8 cellular contexts compared by ENCODE assay signal in genomic region chr20:62795023-62795761, GRCh38. TPM values are rescaled to one million over a fixed set of nuclear protein-coding genes. Genes with fewer than 3 reads are reported as not detected.
DNase-seq lines count a peak whose midpoint lies in the region; ATAC-seq and TF ChIP-seq lines count a peak whose summit lies in the region.

No MANE protein-coding gene starts in this region.

- peaks cover 18% of the 10 kb centered on the region for H3F3A ChIP-seq in MM.1S (ENCODE audit: insufficient read depth, low read length)

- H3K4me3 ChIP-seq in MM.1S (ENCODE audit: low read length), result peak overlapping the region; percentile 91
- peak overlapping the region; percentile 34; the same call in 1 of the 2 replicates for H3K4me3 ChIP-seq in iPS DF 6.9 (ENCODE audit: low read length)
- peak overlapping the region; percentile 50 to 76 (median 58) for H3K4me3 ChIP-seq in skin epidermis

- no peaks in the 10 kb centered on the region for H4K20me1 ChIP-seq in MM.1S (ENCODE audit: insufficient read depth, low read length)

- H3K9ac ChIP-seq in MM.1S (ENCODE audit: low read length), result peak overlapping the region; percentile 90

- peaks cover 10% of the 10 kb centered on the region for H3K79me2 ChIP-seq in MM.1S (ENCODE audit: low read length)

- H3K9me3 ChIP-seq in MM.1S (replicated peaks; ENCODE audit: insufficient read depth, low read length), result no peaks in the 10 kb centered on the region
- H3K9me3 ChIP-seq in T-helper 17 cell (ENCODE audit: control insufficient read depth, low read length, poor library complexity, severe bottlenecking), result no peaks in the 10 kb centered on the region
- H3K9me3 ChIP-seq in iPS DF 6.9 (ENCODE audit: control insufficient read depth, insufficient read depth, low read length), result no peaks in the 10 kb centered on the region

- peak; percentile 3 for ATAC-seq in T-helper 17 cell
- ATAC-seq in GM18868 (IDR thresholded peaks at IDR 0.05; ENCODE audit: unreplicated experiment), result no peak
- no peak for ATAC-seq in GM18517 (IDR thresholded peaks at IDR 0.05; ENCODE audit: unreplicated experiment)

- peak overlapping the region; percentile 96 for H3K27ac Mint-ChIP-seq in T-helper 17 cell

- peaks cover 11% of the 10 kb centered on the region for H3K4me1 ChIP-seq in MM.1S (ENCODE audit: low read length)
- peaks cover 4% of the 10 kb centered on the region for H3K4me1 ChIP-seq in iPS DF 6.9 (ENCODE audit: control insufficient read depth, insufficient read depth, low read length)

- H3K36me3 Mint-ChIP-seq in T-helper 17 cell (ENCODE audit: low read depth), result peaks cover 4% of the 10 kb centered on the region

- peak; percentile 62 for DNase-seq in EH (ENCODE audit: low read depth)
- DNase-seq in MM.1S, result peak; percentile 62
- DNase-seq in T-helper 17 cell, result peak; percentile 42 to 61 (median 54)
- DNase-seq in iPS DF 6.9 (ENCODE audit: low read depth, low spot score), result no peak

- peak overlapping the region; percentile 95 for H2AFZ ChIP-seq in MM.1S (ENCODE audit: low read length)

- H3K27me3 Mint-ChIP-seq in T-helper 17 cell, result no peaks in the 10 kb centered on the region

- H3K27ac ChIP-seq in MM.1S (ENCODE audit: low read length) (peak overlapping the region; percentile 82), angular gyrus (ENCODE audit: low read depth, low read length) (peak overlapping the region; percentile 78), iPS DF 6.9 (ENCODE audit: low read length) (no peak overlapping the region), skin epidermis (peak overlapping the region in 20 of 21 experiments; percentile 14 to 95 (median 78))

- H3K9me2 ChIP-seq in MM.1S (replicated peaks; ENCODE audit: insufficient read depth, low read length), result no peaks in the 10 kb centered on the region

- H3K4me3 Mint-ChIP-seq in T-helper 17 cell, result peak overlapping the region; percentile 91

- H3K4me1 Mint-ChIP-seq in T-helper 17 cell, result peaks cover 36% of the 10 kb centered on the region

- H3K27me3 ChIP-seq in MM.1S (replicated peaks; ENCODE audit: insufficient read depth, low read length) (peaks cover 7% of the 10 kb centered on the region), iPS DF 6.9 (ENCODE audit: control insufficient read depth, insufficient read depth, low read length) (no peaks in the 10 kb centered on the region)

- no peaks in the 10 kb centered on the region; the same call in 1 of the 2 replicates for H3K36me3 ChIP-seq in MM.1S (replicated peaks; ENCODE audit: insufficient read depth, low read length)
- H3K36me3 ChIP-seq in iPS DF 6.9 (ENCODE audit: control insufficient read depth, insufficient read depth, low read length), result peaks cover 12% of the 10 kb centered on the region; the same call in 1 of the 2 replicates

- H3K4me2 ChIP-seq in MM.1S (ENCODE audit: low read depth, low read length), result peak overlapping the region; percentile 100

- TF ChIP-seq CTCF in MM.1S (IDR thresholded peaks at IDR 0.05; ENCODE audit: low read length), result no peak

- WGBS in iPS DF 6.9 (ENCODE audit: insufficient coverage, insufficient read length), result no CpG with 5 or more reads among the region's 68 CpGs

RNA-seq across cellular contexts. Expression of gene MRGBP, which starts 1.1 kb away (rescaled TPM):
- 1 to 10 TPM; 6.5 to 6.8 TPM for total RNA-seq in T-helper 17 cell

RNA-seq across cellular contexts. Expression of gene OGFR, which starts 9.4 kb away (rescaled TPM):
- 10 to 100 TPM; 39.4 to 41.3 TPM for total RNA-seq in T-helper 17 cell

RNA-seq across cellular contexts. Expression of gene COL9A3, which starts 21.7 kb away (rescaled TPM):
- total RNA-seq in T-helper 17 cell, result not detected

Comparison
In these comparisons a context has a peak if more than half of its experiments do, and no peak if none do; other contexts are left out.
1. H3K4me3 ChIP-seq: peak in every context shown above with its lines; median percentile 91 in MM.1S; 58 in skin epidermis; 34 in iPS DF 6.9.